In genomic region chr10:72259491-72260214, GRCh38 we compare ENCODE assay signal across 8 cellular contexts. TPM values are rescaled to one million over a fixed set of nuclear protein-coding genes. Genes with fewer than 3 reads are reported as not detected.
A peak's percentile ranks its signal among the peaks of the same experiment; 100 is the strongest.
DNase-seq lines count a peak whose midpoint lies in the region; ATAC-seq, FAIRE-seq and TF ChIP-seq lines count a peak whose summit lies in the region.

No MANE protein-coding gene starts in this region.

- peaks cover 62% of the 10 kb centered on the region for H3K4me1 Mint-ChIP-seq in activated naive CD8-positive, alpha-beta T cell treated with anti-CD3 and anti-CD28 coated beads, Interleukin-2, amount 10 ng/mL, durations not matched to agents 7 days and 5 days

- no peaks in the 10 kb centered on the region for H3K9me3 Mint-ChIP-seq in activated naive CD8-positive, alpha-beta T cell treated with anti-CD3 and anti-CD28 coated beads, Interleukin-2, amount 10 ng/mL, durations not matched to agents 7 days and 5 days

- peak overlapping the region in 1 of 2 donors; percentile 78 for H3K9ac ChIP-seq in kidney (ENCODE audit: low read length in 2 of 2)

- POLR2A ChIA-PET in activated naive CD8-positive, alpha-beta T cell treated with anti-CD3 and anti-CD28 coated beads, Interleukin-2, amount 10 ng/mL, durations not matched to agents 7 days and 5 days (lab: Charles Lee), result interaction anchor here (0.5 to 10.9 kb wide), 13 partner anchors 10 to 80 kb away, joined by 3 to 225 read pairs (median 18); partner anchors contain the start of genes ASCC1 and DDIT4

- H3K9me3 ChIP-seq in left ventricle myocardium inferior (replicated peaks), result no peaks in the 10 kb centered on the region
- no peaks in the 10 kb centered on the region for H3K9me3 ChIP-seq in kidney (ENCODE audit: control insufficient read depth in 1 of 2, low read length in 2 of 2)
- H3K9me3 ChIP-seq in suprapubic skin, result no peaks in the 10 kb centered on the region

- peak overlapping the region; percentile 97 for H3K27ac ChIP-seq in left ventricle myocardium inferior (replicated peaks)
- H3K27ac ChIP-seq in kidney (ENCODE audit: low read depth in 2 of 2, low read length in 2 of 2), result peak overlapping the region; percentile 82 to 92
- peak overlapping the region; percentile 88 for H3K27ac ChIP-seq in suprapubic skin

- intact Hi-C loops in left ventricle myocardium inferior (cut with micrococcal nuclease), result no loop called here
- intact Hi-C loops in Right ventricle myocardium inferior (cut with DNase I), result loop anchor here (1.0 kb wide), 1 partner anchor 14 kb away; the partner anchor contains the start of gene DDIT4
- intact Hi-C loops in kidney (cut with DNase I), result no loop called here

- WGBS in suprapubic skin, result 49% methylated on average over 4 of the region's 4 CpGs

- peak overlapping the region; percentile 91 for H3K27ac Mint-ChIP-seq in activated naive CD8-positive, alpha-beta T cell treated with anti-CD3 and anti-CD28 coated beads, Interleukin-2, amount 10 ng/mL, durations not matched to agents 7 days and 5 days

- H3K4me3 ChIP-seq in left ventricle myocardium inferior (peak overlapping the region; percentile 8), kidney (ENCODE audit: low read length in 2 of 2) (peak overlapping the region in 1 of 2 donors; percentile 67), suprapubic skin (peak overlapping the region; percentile 40)

- H3K36me3 Mint-ChIP-seq in activated naive CD8-positive, alpha-beta T cell treated with anti-CD3 and anti-CD28 coated beads, Interleukin-2, amount 10 ng/mL, durations not matched to agents 7 days and 5 days, result no peaks in the 10 kb centered on the region

- no peak for TF ChIP-seq EP300 in suprapubic skin (IDR thresholded peaks at IDR 0.05)

- no peak for TF ChIP-seq CTCF in left ventricle myocardium inferior (IDR thresholded peaks at IDR 0.05; ENCODE audit: borderline replicate concordance)
- TF ChIP-seq CTCF in kidney (IDR thresholded peaks at IDR 0.05; ENCODE audit: borderline replicate concordance, extremely low read depth, insufficient read depth), result no peak
- no peak for TF ChIP-seq CTCF in suprapubic skin (IDR thresholded peaks at IDR 0.05)

- no peak for ATAC-seq in Right ventricle myocardium inferior
- no peak for ATAC-seq in activated naive CD8-positive, alpha-beta T cell treated with anti-CD3 and anti-CD28 coated beads, Interleukin-2, amount 10 ng/mL, durations not matched to agents 7 days and 5 days (ENCODE audit: low read depth)

- H3K27me3 Mint-ChIP-seq in activated naive CD8-positive, alpha-beta T cell treated with anti-CD3 and anti-CD28 coated beads, Interleukin-2, amount 10 ng/mL, durations not matched to agents 7 days and 5 days, result no peaks in the 10 kb centered on the region

- H3K36me3 ChIP-seq in left ventricle myocardium inferior, result no peaks in the 10 kb centered on the region
- H3K36me3 ChIP-seq in kidney (ENCODE audit: control insufficient read depth in 1 of 2, insufficient read depth in 2 of 2, low read length in 2 of 2), result no peaks in the 10 kb centered on the region
- H3K36me3 ChIP-seq in suprapubic skin, result no peaks in the 10 kb centered on the region

- H3K4me3 Mint-ChIP-seq in activated naive CD8-positive, alpha-beta T cell treated with anti-CD3 and anti-CD28 coated beads, Interleukin-2, amount 10 ng/mL, durations not matched to agents 7 days and 5 days, result peak overlapping the region; percentile 80

- H3K27me3 ChIP-seq in left ventricle myocardium inferior (ENCODE audit: low read depth) (no peaks in the 10 kb centered on the region), suprapubic skin (no peaks in the 10 kb centered on the region)

- FAIRE-seq in kidney (lab: Jason Lieb, UNC) (no peak), H54 (lab: Jason Lieb, UNC) (no peak)

- DNase-seq in left ventricle myocardium inferior (no peak), Right ventricle myocardium inferior (ENCODE audit: missing footprints) (no peak), kidney (no peak), suprapubic skin (ENCODE audit: low spot score in 2 of 2) (no peak), H54 (ENCODE audit: insufficient read length, low spot score) (no peak), NCI-H1694 (lab: John Stamatoyannopoulos, UW) (no peak)
- DNase-seq in activated naive CD8-positive, alpha-beta T cell treated with anti-CD3 and anti-CD28 coated beads, Interleukin-2, amount 10 ng/mL, durations not matched to agents 7 days and 5 days, result peak; percentile 50
- DNase-seq in activated effector memory CD4-positive, alpha-beta T cell treated with anti-CD3 and anti-CD28 coated beads, Interleukin-2, amount 50 U/mL, for 16 hours, result no peak

- H3K4me1 ChIP-seq in left ventricle myocardium inferior, result peaks cover 88% of the 10 kb centered on the region
- H3K4me1 ChIP-seq in kidney (ENCODE audit: control insufficient read depth in 1 of 2, insufficient read depth in 1 of 2, low read depth in 1 of 2, low read length in 2 of 2), result peaks cover 23 to 29% of the 10 kb centered on the region in 2 donors
- H3K4me1 ChIP-seq in suprapubic skin, result peaks cover 89% of the 10 kb centered on the region

- TF ChIP-seq POLR2A in suprapubic skin (IDR thresholded peaks at IDR 0.05) (no peak), H54 (IDR thresholded peaks at IDR 0.05; ENCODE audit: low read depth, low read length) (no peak)

RNA-seq across cellular contexts. Expression of gene DDIT4, which starts 14.1 kb away (rescaled TPM):
- total RNA-seq in left ventricle myocardium inferior, result 66.3 TPM
- total RNA-seq in Right ventricle myocardium inferior, result 71.4 TPM
- 100 to 1,000 TPM; 150 to 159 TPM for total RNA-seq in activated naive CD8-positive, alpha-beta T cell treated with anti-CD3 and anti-CD28 coated beads, Interleukin-2, amount 10 ng/mL, durations not matched to agents 7 days and 5 days
- total RNA-seq in kidney, result 292 TPM
- polyA plus RNA-seq in kidney (ENCODE audit: insufficient read depth, low read depth, low replicate concordance), result 96.9 TPM
- 100 to 1,000 TPM; 170 to 246 (median 225) TPM for total RNA-seq in suprapubic skin

RNA-seq across cellular contexts. Expression of gene ASCC1, which starts 43.6 kb away (rescaled TPM):
- total RNA-seq in left ventricle myocardium inferior, result 37.0 TPM
- 35.4 TPM for total RNA-seq in Right ventricle myocardium inferior
- 10 to 100 TPM; 28.5 to 34.4 TPM for total RNA-seq in activated naive CD8-positive, alpha-beta T cell treated with anti-CD3 and anti-CD28 coated beads, Interleukin-2, amount 10 ng/mL, durations not matched to agents 7 days and 5 days
- 36.1 TPM for total RNA-seq in kidney
- 24.0 TPM for polyA plus RNA-seq in kidney (ENCODE audit: insufficient read depth, low read depth, low replicate concordance)
- 10 to 100 TPM; 20.2 to 31.7 (median 21.2) TPM for total RNA-seq in suprapubic skin

RNA-seq across cellular contexts. Expression of gene ANAPC16, which starts 43.8 kb away (rescaled TPM):
- total RNA-seq in left ventricle myocardium inferior (256 TPM), Right ventricle myocardium inferior (239 TPM), kidney (132 TPM), suprapubic skin (10 to 100 TPM; 57.0 to 83.2 (median 69.3) TPM)
- 10 to 100 TPM; 89.2 to 89.8 TPM for total RNA-seq in activated naive CD8-positive, alpha-beta T cell treated with anti-CD3 and anti-CD28 coated beads, Interleukin-2, amount 10 ng/mL, durations not matched to agents 7 days and 5 days
- polyA plus RNA-seq in kidney (ENCODE audit: insufficient read depth, low read depth, low replicate concordance), result 210 TPM
